ENCODE assay signal across 8 cellular contexts in genomic region chr1:228109073-228109961, GRCh38. TPM values are rescaled to one million over a fixed set of nuclear protein-coding genes. Genes with fewer than 3 reads are reported as not detected.
DNase-seq lines count a peak whose midpoint lies in the region; ATAC-seq and TF ChIP-seq lines count a peak whose summit lies in the region.

MRPL55 (minus strand) TSS chr1:228109299; CDS start chr1:228108260, 1,039 bp downstream.

- H3K4me1 ChIP-seq in PC-3 (ENCODE audit: insufficient read depth, low read length) = peaks cover 19% of the 10 kb centered on the region
- peaks cover 14 to 19% of the 10 kb centered on the region in 2 donors for H3K4me1 ChIP-seq in mucosa of rectum (ENCODE audit: control insufficient read depth in 2 of 2, insufficient read depth in 2 of 2, low read length in 2 of 2)

- POLR2A ChIA-PET in PC-3 (lab: Charles Lee; ENCODE audit: unreplicated experiment) = no interaction called here

- peak within 1 kb of the TSS; percentile 86 for H3K4me2 ChIP-seq in PC-3 (ENCODE audit: low read length)

- no peaks in the 10 kb centered on the region for H3F3A ChIP-seq in PC-3 (ENCODE audit: low read length, unreplicated experiment)

- no peaks in the 10 kb centered on the region for H3K9me3 ChIP-seq in PC-3 (ENCODE audit: low read length)
- no peaks in the 10 kb centered on the region for H3K9me3 ChIP-seq in mucosa of rectum (ENCODE audit: control insufficient read depth in 2 of 2, low read length in 2 of 2)

- ATAC-seq in GM21619 (IDR thresholded peaks at IDR 0.05; ENCODE audit: unreplicated experiment) (peak; percentile 90), PC-3 (peak; percentile 86)

- no TSS peak for BruUV-seq in PC-3 (replicated peaks; lab: Mats Ljungman, UMichigan)

- H3K9ac ChIP-seq in PC-3 (ENCODE audit: low read length) (peak within 1 kb of the TSS; percentile 91), mucosa of rectum (ENCODE audit: low read depth in 1 of 2, low read length in 2 of 2) (peak within 1 kb of the TSS; percentile 88 to 93)

- CTCF ChIA-PET in PC-3 (lab: Charles Lee) = interaction anchor here (1.0 to 1.4 kb wide), 2 partner anchors 22 to 110 kb away, joined by 3 to 10 read pairs; no protein-coding TSS in a partner anchor

- intact Hi-C loops in PC-3 (cut with micrococcal nuclease) = loop anchor here (1.0 to 10.0 kb wide), 3 partner anchors 31 to 545 kb away; partner anchors contain the start of genes GUK1 and ZNF678

- H3K9me2 ChIP-seq in PC-3 (replicated peaks; ENCODE audit: low read length) = no peaks in the 10 kb centered on the region

- H3K27ac ChIP-seq in PC-3 (ENCODE audit: low read length) (peak within 1 kb of the TSS; percentile 31), mucosa of rectum (ENCODE audit: low read depth in 2 of 2, low read length in 2 of 2) (peak within 1 kb of the TSS; percentile 87 to 90)

- DNase-seq in DMS153 (lab: John Stamatoyannopoulos, UW) (peak; percentile 95), PC-3 (peak; percentile 100), activated T-cell treated with anti-CD3 and anti-CD28 coated beads for 48 hours (ENCODE audit: low read depth) (peak; percentile 99), epithelial cell of proximal tubule (ENCODE audit: low read depth) (no peak)
- DNase-seq in Jurkat, Clone E6-1 (ENCODE audit: low read depth, low spot score) = peak; percentile 93
- DNase-seq in stimulated activated CD8-positive, alpha-beta memory T cell treated with anti-CD3 and anti-CD28 coated beads, Interleukin-4, amount 100 ng/mL, for 48 hours = peak; percentile 100

- peaks cover 24% of the 10 kb centered on the region for H3K79me2 ChIP-seq in PC-3 (ENCODE audit: low read length)

- peak within 1 kb of the TSS; percentile 97 for H3K4me3 ChIP-seq in Jurkat, Clone E6-1 (ENCODE audit: low read length)
- H3K4me3 ChIP-seq in PC-3 (ENCODE audit: low read length) (peak within 1 kb of the TSS; percentile 87), epithelial cell of proximal tubule (ENCODE audit: low read depth, low read length) (peak within 1 kb of the TSS; percentile 100), mucosa of rectum (ENCODE audit: low read length in 2 of 2) (peak within 1 kb of the TSS; percentile 89 to 93)

- TF ChIP-seq CTCF in PC-3 (conservative IDR thresholded peaks at IDR 0.05; ENCODE audit: low read depth, low read length) (peak; percentile 37; the same call in 1 of the 2 replicates), epithelial cell of proximal tubule (conservative IDR thresholded peaks at IDR 0.05; ENCODE audit: low read depth, low read length) (peak; percentile 5)

- H3K36me3 ChIP-seq in PC-3 (ENCODE audit: low read depth, low read length) = peaks cover 17% of the 10 kb centered on the region; the same call in 1 of the 2 replicates
- H3K36me3 ChIP-seq in mucosa of rectum (ENCODE audit: control insufficient read depth in 2 of 2, insufficient read depth in 2 of 2, low read length in 2 of 2) = peaks cover 12 to 14% of the 10 kb centered on the region in 2 donors

- H2AFZ ChIP-seq in PC-3 (ENCODE audit: low read length) = peak within 1 kb of the TSS; percentile 96

- H4K20me1 ChIP-seq in PC-3 (ENCODE audit: low read length) = no peaks in the 10 kb centered on the region

- H3K27me3 ChIP-seq in PC-3 (ENCODE audit: low read length) (no peaks in the 10 kb centered on the region), mucosa of rectum (ENCODE audit: control insufficient read depth in 2 of 2, insufficient read depth in 2 of 2, low read length in 2 of 2) (no peaks in the 10 kb centered on the region)

RNA-seq across cellular contexts. Expression of gene MRPL55, which starts in this region (rescaled TPM):
- 129 TPM for polyA plus RNA-seq in Jurkat, Clone E6-1 (2012; ENCODE audit: insufficient read depth, insufficient read length)
- 343 and 375 TPM in 2 replicates for total RNA-seq in PC-3 (2014; rRNA removed)
- 130 and 142 TPM in 2 replicates for total RNA-seq in epithelial cell of proximal tubule
